11 cellular contexts compared by ENCODE assay signal in the genomic region with DNA sequence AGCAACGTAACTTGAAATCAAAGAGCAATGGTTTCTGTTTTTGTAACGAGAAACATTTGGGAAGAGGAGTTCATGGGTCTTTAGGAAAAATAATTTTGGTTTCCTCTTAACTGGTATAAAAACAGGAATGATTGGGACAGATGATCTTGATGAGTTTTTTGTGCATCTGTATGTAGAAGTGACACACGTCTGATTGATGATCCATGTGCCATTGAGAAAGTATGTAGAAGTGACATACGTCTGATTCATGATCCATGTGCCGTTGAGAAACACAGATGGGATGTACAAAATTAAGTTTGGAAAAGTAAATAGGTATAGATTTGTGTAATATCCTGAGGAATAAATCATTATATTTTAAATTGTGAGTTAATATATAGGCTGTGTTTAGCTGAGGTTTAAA. TPM values are rescaled to one million over a fixed set of nuclear protein-coding genes. Genes with fewer than 3 reads are reported as not detected.
DNase-seq lines count a peak whose midpoint lies in the region; ATAC-seq lines count a peak whose summit lies in the region.
"Had no signal": no experiment of that assay in that cellular context is flagged by ENCODE, and none has a peak within 500 bp of the region (broad histone marks: within the 10 kb centered on the region; RNA-seq: fewer than 3 reads in every experiment).

No MANE protein-coding gene starts in this region.

- H3K4me1 Mint-ChIP-seq in CD4-positive, alpha-beta memory T cell: peaks cover 19 to 40% (median 26%) of the 10 kb centered on the region in 4 donors
- H3K4me1 Mint-ChIP-seq in activated naive CD8-positive, alpha-beta T cell treated with anti-CD3 and anti-CD28 coated beads, Interleukin-2, amount 50 U/mL, for 24 hours: peaks cover 25% of the 10 kb centered on the region

- WGBS in HUES64: 90% methylated on average over 5 of the region's 5 CpGs

- intact Hi-C loops in CD4-positive, alpha-beta memory T cell (cut with micrococcal nuclease): no loop called here

- CTCF ChIA-PET in CD4-positive, alpha-beta memory T cell (lab: Charles Lee; ENCODE audit: partially characterized antibody): no interaction called here

- peaks cover 26% of the 10 kb centered on the region for H3K4me1 ChIP-seq in CD4-positive, alpha-beta memory T cell (ENCODE audit: insufficient read depth, low read length)
- H3K4me1 ChIP-seq in HUES64 (ENCODE audit: insufficient read depth, low read length) (peaks cover 14% of the 10 kb centered on the region; the same call in 1 of the 2 replicates), muscle layer of duodenum (ENCODE audit: control insufficient read depth in 1 of 2, insufficient read depth in 2 of 2, low read length in 2 of 2) (peaks cover 4 to 14% of the 10 kb centered on the region in 2 donors)

- POLR2A ChIA-PET in CD4-positive, alpha-beta memory T cell (lab: Charles Lee; ENCODE audit: partially characterized antibody): no interaction called here

- H3K27me3 Mint-ChIP-seq in CD4-positive, alpha-beta memory T cell: no peaks in the 10 kb centered on the region
- peaks cover 20% of the 10 kb centered on the region for H3K27me3 Mint-ChIP-seq in activated naive CD8-positive, alpha-beta T cell treated with anti-CD3 and anti-CD28 coated beads, Interleukin-2, amount 50 U/mL, for 24 hours

- ATAC-seq in activated naive CD8-positive, alpha-beta T cell treated with anti-CD3 and anti-CD28 coated beads, Interleukin-2, amount 50 U/mL, for 24 hours: no peak

- H3K27ac ChIP-seq in CD4-positive, alpha-beta memory T cell (ENCODE audit: low read depth, low read length): no peak overlapping the region
- H3K27ac ChIP-seq in HUES64 (ENCODE audit: low read depth, low read length) (no peak overlapping the region), muscle layer of duodenum (ENCODE audit: low read length) (peak overlapping the region; percentile 9)

- peak overlapping the region in 3 of 7 donors; percentile 15 to 62 (median 23) for H3K27ac Mint-ChIP-seq in CD4-positive, alpha-beta memory T cell
- no peak overlapping the region for H3K27ac Mint-ChIP-seq in activated naive CD8-positive, alpha-beta T cell treated with anti-CD3 and anti-CD28 coated beads, Interleukin-2, amount 50 U/mL, for 24 hours

- no peaks in the 10 kb centered on the region for H3K27me3 ChIP-seq in CD4-positive, alpha-beta memory T cell (ENCODE audit: insufficient read depth, low read length)
- no peaks in the 10 kb centered on the region for H3K27me3 ChIP-seq in HUES64 (ENCODE audit: insufficient read depth, low read length)
- no peaks in the 10 kb centered on the region for H3K27me3 ChIP-seq in muscle layer of duodenum (ENCODE audit: low read depth, low read length)

- DNase-seq in CD4-positive, alpha-beta memory T cell: no peak
- no peak for DNase-seq in activated naive CD8-positive, alpha-beta T cell treated with anti-CD3 and anti-CD28 coated beads, Interleukin-2, amount 50 U/mL, for 24 hours
- DNase-seq in NCI-H774 (lab: John Stamatoyannopoulos, UW): no peak
- no peak for DNase-seq in NAMALWA (ENCODE audit: low spot score)
- DNase-seq in stimulated activated CD4-positive, alpha-beta T cell treated with anti-CD3 and anti-CD28 coated beads, Interleukin-4, amount 100 ng/mL, for 1 hour: no peak
- no peak for DNase-seq in cerebellum (ENCODE audit: low spot score)
- DNase-seq: anterior cingulate cortex, GDM1, NCI-H69 had no signal

- no peak overlapping the region for H3K9ac ChIP-seq in HUES64 (ENCODE audit: low read depth, low read length)

- no peaks in the 10 kb centered on the region for H3K9me3 Mint-ChIP-seq in CD4-positive, alpha-beta memory T cell
- H3K9me3 Mint-ChIP-seq in activated naive CD8-positive, alpha-beta T cell treated with anti-CD3 and anti-CD28 coated beads, Interleukin-2, amount 50 U/mL, for 24 hours: no peaks in the 10 kb centered on the region

- no peaks in the 10 kb centered on the region for H3K9me3 ChIP-seq in CD4-positive, alpha-beta memory T cell (ENCODE audit: control insufficient read depth in 1 of 2, low read length in 2 of 2)
- no peaks in the 10 kb centered on the region for H3K9me3 ChIP-seq in HUES64 (ENCODE audit: insufficient read depth, low read depth, low read length)
- H3K9me3 ChIP-seq in muscle layer of duodenum (ENCODE audit: control insufficient read depth in 1 of 2, low read length in 2 of 2): no peaks in the 10 kb centered on the region

- H3K36me3 Mint-ChIP-seq in CD4-positive, alpha-beta memory T cell: peaks cover 19 to 36% of the 10 kb centered on the region in 2 donors
- peaks cover 42% of the 10 kb centered on the region for H3K36me3 Mint-ChIP-seq in activated naive CD8-positive, alpha-beta T cell treated with anti-CD3 and anti-CD28 coated beads, Interleukin-2, amount 50 U/mL, for 24 hours (ENCODE audit: low read depth)

- H3K36me3 ChIP-seq in CD4-positive, alpha-beta memory T cell (ENCODE audit: insufficient read depth, low read length): peaks cover 17% of the 10 kb centered on the region
- peaks cover 48% of the 10 kb centered on the region for H3K36me3 ChIP-seq in HUES64 (ENCODE audit: insufficient read depth, low read length)
- peaks cover 14 to 17% of the 10 kb centered on the region in 2 donors for H3K36me3 ChIP-seq in muscle layer of duodenum (ENCODE audit: control insufficient read depth in 1 of 2, insufficient read depth in 2 of 2, low read length in 2 of 2)

- peak overlapping the region in 7 of 8 donors; percentile 3 to 76 (median 64) for H3K4me3 Mint-ChIP-seq in CD4-positive, alpha-beta memory T cell
- H3K4me3 Mint-ChIP-seq in activated naive CD8-positive, alpha-beta T cell treated with anti-CD3 and anti-CD28 coated beads, Interleukin-2, amount 50 U/mL, for 24 hours: peak overlapping the region; percentile 67

- H3K4me3 ChIP-seq in CD4-positive, alpha-beta memory T cell (ENCODE audit: low read length in 2 of 2): no peak overlapping the region
- H3K4me3 ChIP-seq in HUES64 (ENCODE audit: low read length) (peak overlapping the region; percentile 29; the same call in 1 of the 2 replicates), muscle layer of duodenum (ENCODE audit: low read depth in 1 of 2, low read length in 2 of 2) (no peak overlapping the region)

RNA-seq across cellular contexts. Expression of a gene that starts 2.1 kb away (rescaled TPM):
- 10 to 100 TPM; 20.4 to 20.7 TPM for total RNA-seq in CD4-positive, alpha-beta memory T cell
- polyA plus RNA-seq in CD4-positive, alpha-beta memory T cell: 10 to 100 TPM in 1 of 2 donors, 1 to 10 TPM in 1; 4.9 to 10.4 TPM
- 19.0 TPM for polyA plus RNA-seq in HUES64 (2013, experiment 1 of 2)
- polyA plus RNA-seq in HUES64 (2013, experiment 2 of 2): 21.2 TPM
- 72.0 TPM for total RNA-seq in cerebellum

RNA-seq across cellular contexts. Expression of a gene that starts 41.4 kb away (rescaled TPM):
- total RNA-seq in CD4-positive, alpha-beta memory T cell: 10 to 100 TPM; 83.0 to 97.7 TPM
- 10 to 100 TPM; 26.1 to 26.4 TPM for polyA plus RNA-seq in CD4-positive, alpha-beta memory T cell
- 24.8 TPM for polyA plus RNA-seq in HUES64 (2013, experiment 1 of 2)
- polyA plus RNA-seq in HUES64 (2013, experiment 2 of 2): 26.4 TPM
- 130 TPM for total RNA-seq in cerebellum
